In the genomic region with DNA sequence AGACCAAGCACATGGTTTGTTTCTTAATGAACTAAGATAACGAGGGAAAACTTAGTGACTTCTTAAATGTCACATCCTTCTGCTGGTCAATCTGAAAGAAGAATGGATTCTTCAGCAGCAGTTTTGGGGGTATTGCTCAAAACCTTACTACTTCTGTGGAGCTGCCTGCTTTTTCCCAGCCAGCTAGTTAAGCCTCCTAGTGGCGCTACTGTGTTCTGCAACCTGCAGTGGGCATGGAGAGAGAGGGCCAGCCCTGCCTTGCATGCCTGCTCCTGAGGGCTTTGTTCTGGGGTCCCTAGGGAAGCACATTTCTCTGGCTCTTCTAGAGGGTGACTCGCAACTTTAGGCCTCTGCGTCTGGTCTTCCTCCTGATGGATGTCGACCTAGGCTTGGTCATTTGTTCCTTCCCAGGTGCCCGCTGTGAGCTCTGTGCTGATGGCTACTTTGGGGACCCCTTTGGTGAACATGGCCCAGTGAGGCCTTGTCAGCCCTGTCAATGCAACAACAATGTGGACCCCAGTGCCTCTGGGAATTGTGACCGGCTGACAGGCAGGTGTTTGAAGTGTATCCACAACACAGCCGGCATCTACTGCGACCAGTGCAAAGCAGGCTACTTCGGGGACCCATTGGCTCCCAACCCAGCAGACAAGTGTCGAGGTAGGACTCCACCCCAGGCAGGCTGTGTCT, we compare ENCODE assay signal across 8 cellular contexts. TPM values are rescaled to one million over a fixed set of nuclear protein-coding genes. Genes with fewer than 3 reads are reported as not detected.
DNase-seq lines count a peak whose midpoint lies in the region; ATAC-seq and TF ChIP-seq lines count a peak whose summit lies in the region.

No MANE protein-coding gene starts in this region.

- POLR2A ChIA-PET in activated CD4-positive, alpha-beta memory T cell treated with anti-CD3 and anti-CD28 coated beads for 36 hours (lab: Charles Lee) = no interaction called here

- no peak overlapping the region for H3K27ac ChIP-seq in osteoblast (ENCODE audit: low read depth, low read length)

- no peak overlapping the region for H3K4me2 ChIP-seq in osteoblast (ENCODE audit: insufficient read depth, low read length)

- DNase-seq in COR-L47 (lab: John Stamatoyannopoulos, UW) (peak; percentile 23), LNCaP clone FGC (ENCODE audit: low read depth) (no peak), fibroblast of mammary gland (ENCODE audit: low read depth) (peak; percentile 59), osteoblast (ENCODE audit: insufficient read length, low spot score, missing footprints) (no peak), globus pallidus (ENCODE audit: low spot score) (no peak)
- DNase-seq in activated CD4-positive, alpha-beta memory T cell treated with anti-CD3 and anti-CD28 coated beads for 36 hours = peak; percentile 56

- CTCF ChIA-PET in activated CD4-positive, alpha-beta memory T cell treated with anti-CD3 and anti-CD28 coated beads for 36 hours (lab: Charles Lee) = interaction anchor here (0.6 to 2.5 kb wide), 8 partner anchors 9 to 317 kb away, joined by 3 to 14 read pairs (median 4); no protein-coding TSS in a partner anchor

- ATAC-seq in GM18907 (IDR thresholded peaks at IDR 0.05; ENCODE audit: unreplicated experiment) = peak; percentile 55
- no peak for ATAC-seq in GM21723 (IDR thresholded peaks at IDR 0.05; ENCODE audit: unreplicated experiment)

- H3K27ac Mint-ChIP-seq in activated CD4-positive, alpha-beta memory T cell treated with anti-CD3 and anti-CD28 coated beads for 36 hours = no peak overlapping the region

- no peaks in the 10 kb centered on the region for H3K9me3 ChIP-seq in osteoblast (ENCODE audit: low read depth, low read length)

- H2AFZ ChIP-seq in osteoblast (ENCODE audit: low read length) = no peak overlapping the region

- no peaks in the 10 kb centered on the region for H3K79me2 ChIP-seq in osteoblast (ENCODE audit: insufficient read depth, low read length)

- no peaks in the 10 kb centered on the region for H4K20me1 ChIP-seq in osteoblast (ENCODE audit: insufficient read depth, low read length)

- H3K36me3 ChIP-seq in osteoblast (ENCODE audit: insufficient read depth, low read length) = no peaks in the 10 kb centered on the region

- H3K4me1 Mint-ChIP-seq in activated CD4-positive, alpha-beta memory T cell treated with anti-CD3 and anti-CD28 coated beads for 36 hours (ENCODE audit: low read depth) = peaks cover 6% of the 10 kb centered on the region

- no peaks in the 10 kb centered on the region for H3K4me1 ChIP-seq in osteoblast (ENCODE audit: insufficient read depth, low read length)

- H3K27me3 Mint-ChIP-seq in activated CD4-positive, alpha-beta memory T cell treated with anti-CD3 and anti-CD28 coated beads for 36 hours = no peaks in the 10 kb centered on the region

- no peaks in the 10 kb centered on the region for H3K36me3 Mint-ChIP-seq in activated CD4-positive, alpha-beta memory T cell treated with anti-CD3 and anti-CD28 coated beads for 36 hours

- H3K4me3 ChIP-seq in LNCaP clone FGC (ENCODE audit: low read depth, low read length) (no peak overlapping the region), fibroblast of mammary gland (ENCODE audit: control insufficient read depth, low read depth, low read length) (no peak overlapping the region), osteoblast (ENCODE audit: insufficient read depth, low read length) (no peak overlapping the region)

- no peak overlapping the region for H3K4me3 Mint-ChIP-seq in activated CD4-positive, alpha-beta memory T cell treated with anti-CD3 and anti-CD28 coated beads for 36 hours

- intact Hi-C loops in activated CD4-positive, alpha-beta memory T cell treated with anti-CD3 and anti-CD28 coated beads for 36 hours (cut with micrococcal nuclease) = loop anchor here (5.0 kb wide), 1 partner anchor 266 kb away; no protein-coding TSS in a partner anchor

- H3K27me3 ChIP-seq in osteoblast (ENCODE audit: insufficient read depth, low read length) = no peaks in the 10 kb centered on the region

- TF ChIP-seq CTCF in LNCaP clone FGC (IDR thresholded peaks at IDR 0.05; ENCODE audit: control insufficient read depth, extremely low read depth, insufficient read depth) (peak; percentile 55), fibroblast of mammary gland (conservative IDR thresholded peaks at IDR 0.05; ENCODE audit: control insufficient read depth, insufficient read depth, low read depth, low read length) (peak; percentile 87), osteoblast (IDR thresholded peaks at IDR 0.05; ENCODE audit: extremely low read depth, low read depth, low read length) (peak; percentile 86)

- H3K9me3 Mint-ChIP-seq in activated CD4-positive, alpha-beta memory T cell treated with anti-CD3 and anti-CD28 coated beads for 36 hours = no peaks in the 10 kb centered on the region

RNA-seq across cellular contexts. Expression of gene LAMC2, which starts 42.0 kb away (rescaled TPM):
- total RNA-seq in activated CD4-positive, alpha-beta memory T cell treated with anti-CD3 and anti-CD28 coated beads for 36 hours = not detected
- 3.3 and 3.5 TPM in 2 replicates for total RNA-seq in osteoblast

Comparison
In these comparisons a context has a peak if more than half of its experiments do, and no peak if none do; other contexts are left out.
1. DNase-seq: peak in COR-L47 (single experiment), activated CD4-positive, alpha-beta memory T cell treated with anti-CD3 and anti-CD28 coated beads for 36 hours (single experiment) and fibroblast of mammary gland (single experiment); none in LNCaP clone FGC (single experiment), osteoblast (single experiment) and globus pallidus (single experiment).
2. Peak in every context shown above with its lines, with median percentiles within 50 percentile points of each other: CTCF ChIP-seq.